ENCODE assay signal across 25 cellular contexts in genomic region chr17:72955391-72956140, GRCh38.
"Had no signal": no experiment of that assay in that cellular context is flagged by ENCODE, and none has a peak within 500 bp of the region (broad histone marks: within the 10 kb centered on the region; RNA-seq: fewer than 3 reads in every experiment).

No MANE protein-coding gene starts in this region.

- H3K27ac Mint-ChIP-seq: activated B cell treated with CpG ODN at 0.5 μM for 24 hours; activated naive CD8-positive, alpha-beta T cell treated with anti-CD3 and anti-CD28 coated beads, Interleukin-2, amount 10 ng/mL, durations not matched to agents 7 days and 5 days; natural killer cell treated with Interleukin-12 subunit alpha and Interleukin-12 subunit beta and Interleukin-15 and Interleukin-18, amount 100 ng/mL, for 72 hours; T-helper 1 cell treated with Interleukin-12 subunit alpha and Interleukin-12 subunit beta and Interleukin-4 antibody, amounts not matched to agents 30 μg/mL and 1 μg/mL, for 36 hours had no signal

- ATAC-seq: gastrocnemius medialis; mucosa of descending colon; stimulated activated naive CD8-positive, alpha-beta T cell treated with anti-CD3 and anti-CD28 coated beads, Interleukin-15, Interleukin-2, amounts not matched to agents 100 U/mL and 50 U/mL, for 24 hours had no signal

- H3K4me3 Mint-ChIP-seq: activated B cell treated with CpG ODN at 0.5 μM for 24 hours; activated naive CD8-positive, alpha-beta T cell treated with anti-CD3 and anti-CD28 coated beads, Interleukin-2, amount 10 ng/mL, durations not matched to agents 7 days and 5 days; natural killer cell treated with Interleukin-12 subunit alpha and Interleukin-12 subunit beta and Interleukin-15 and Interleukin-18, amount 100 ng/mL, for 72 hours; T-helper 1 cell treated with Interleukin-12 subunit alpha and Interleukin-12 subunit beta and Interleukin-4 antibody, amounts not matched to agents 30 μg/mL and 1 μg/mL, for 36 hours had no signal

- H3K36me3 ChIP-seq: ascending aorta, brain microvascular endothelial cell, gastrocnemius medialis, left ventricle myocardium inferior, right lobe of liver, thoracic aorta, uterus had no signal

- H3K36me3 Mint-ChIP-seq: activated naive CD8-positive, alpha-beta T cell treated with anti-CD3 and anti-CD28 coated beads, Interleukin-2, amount 10 ng/mL, durations not matched to agents 7 days and 5 days; natural killer cell treated with Interleukin-12 subunit alpha and Interleukin-12 subunit beta and Interleukin-15 and Interleukin-18, amount 100 ng/mL, for 72 hours had no signal

- DNase-seq: activated B cell treated with CpG ODN at 0.5 μM for 24 hours; activated effector memory CD4-positive, alpha-beta T cell treated with Interleukin-2 at 50 U/mL for 16 hours; activated naive CD4-positive, alpha-beta T cell treated with Interleukin-2 at 50 U/mL for 16 hours; activated naive CD8-positive, alpha-beta T cell treated with anti-CD3 and anti-CD28 coated beads, Interleukin-2, amount 10 ng/mL, durations not matched to agents 7 days and 5 days; activated T-cell treated with anti-CD3 and anti-CD28 coated beads for 4 hours; brain microvascular endothelial cell; dorsolateral prefrontal cortex; effector memory CD4-positive, alpha-beta T cell; gastrocnemius medialis; glutamatergic neuron; left ventricle myocardium inferior; mucosa of descending colon; right lobe of liver; stimulated activated CD4-positive, alpha-beta T cell treated with anti-CD3 and anti-CD28 coated beads, Interleukin-12 subunit alpha, Interleukin-12 subunit beta, amount 100 ng/mL, for 4 hours; stimulated activated CD4-positive, alpha-beta T cell treated with anti-CD3 and anti-CD28 coated beads, Interleukin-4, amount 100 ng/mL, for 1 hour; stimulated activated naive CD8-positive, alpha-beta T cell treated with anti-CD3 and anti-CD28 coated beads, Interleukin-15, Interleukin-2, amounts not matched to agents 100 U/mL and 50 U/mL, for 24 hours; T-helper 9 cell; trophoblast cell; uterus had no signal

- H3K9me3 Mint-ChIP-seq: activated B cell treated with CpG ODN at 0.5 μM for 24 hours; activated naive CD8-positive, alpha-beta T cell treated with anti-CD3 and anti-CD28 coated beads, Interleukin-2, amount 10 ng/mL, durations not matched to agents 7 days and 5 days; natural killer cell treated with Interleukin-12 subunit alpha and Interleukin-12 subunit beta and Interleukin-15 and Interleukin-18, amount 100 ng/mL, for 72 hours; T-helper 1 cell treated with Interleukin-12 subunit alpha and Interleukin-12 subunit beta and Interleukin-4 antibody, amounts not matched to agents 30 μg/mL and 1 μg/mL, for 36 hours had no signal

- H3K4me1 Mint-ChIP-seq: activated naive CD8-positive, alpha-beta T cell treated with anti-CD3 and anti-CD28 coated beads, Interleukin-2, amount 10 ng/mL, durations not matched to agents 7 days and 5 days had no signal

- H3K27me3 ChIP-seq: ascending aorta, brain microvascular endothelial cell, dorsolateral prefrontal cortex, gastrocnemius medialis, right lobe of liver, uterus had no signal

- H3K9me3 ChIP-seq: ascending aorta, gastrocnemius medialis, left ventricle myocardium inferior, mucosa of descending colon, right lobe of liver, thoracic aorta, uterus had no signal

- H3K27me3 Mint-ChIP-seq: activated B cell treated with CpG ODN at 0.5 μM for 24 hours; activated naive CD8-positive, alpha-beta T cell treated with anti-CD3 and anti-CD28 coated beads, Interleukin-2, amount 10 ng/mL, durations not matched to agents 7 days and 5 days; natural killer cell treated with Interleukin-12 subunit alpha and Interleukin-12 subunit beta and Interleukin-15 and Interleukin-18, amount 100 ng/mL, for 72 hours had no signal

- H3K4me3 ChIP-seq: ascending aorta, coronary artery, dorsolateral prefrontal cortex, gastrocnemius medialis, left ventricle myocardium inferior, mucosa of descending colon, right lobe of liver, skin epidermis, thoracic aorta, uterus had no signal

- H3K27ac ChIP-seq: ascending aorta, brain microvascular endothelial cell, coronary artery, dorsolateral prefrontal cortex, gastrocnemius medialis, left ventricle myocardium inferior, right lobe of liver, skin epidermis, thoracic aorta, uterus had no signal
